18 cellular contexts compared by ENCODE assay signal in the genomic region with DNA sequence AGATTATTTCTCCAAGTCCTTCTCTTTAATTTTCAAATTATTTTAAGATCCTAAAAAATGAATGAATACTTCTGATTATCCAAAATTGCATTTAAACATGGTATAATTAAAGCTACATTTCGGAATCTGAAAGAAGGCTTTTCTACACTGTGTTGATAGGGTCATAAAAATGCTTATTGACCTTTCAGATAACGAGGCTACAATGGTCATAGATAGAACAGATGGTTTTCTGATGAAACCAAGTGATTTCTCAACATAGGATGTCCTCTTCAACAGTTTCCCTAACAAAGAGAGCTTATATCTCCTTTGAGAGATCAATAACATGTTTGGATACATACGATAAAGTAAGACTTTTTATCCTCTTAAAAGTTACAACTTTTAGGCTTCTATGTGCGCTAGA.
A peak's percentile ranks its signal among the peaks of the same experiment; 100 is the strongest.
DNase-seq lines count a peak whose midpoint lies in the region; ATAC-seq and TF ChIP-seq lines count a peak whose summit lies in the region.
"Had no signal": no experiment of that assay in that cellular context is flagged by ENCODE, and none has a peak within 500 bp of the region (broad histone marks: within the 10 kb centered on the region; RNA-seq: fewer than 3 reads in every experiment).

No MANE protein-coding gene starts in this region.

- TF ChIP-seq CTCF in WERI-Rb-1 (IDR thresholded peaks at IDR 0.05; ENCODE audit: low read depth, low read length): no peak

- peak; percentile 58 for DNase-seq in NCI-H2171 treated with DMSO at 0.1 percent for 48 hours (lab: John Stamatoyannopoulos, UW)
- no peak for DNase-seq in NCI-H2171 (lab: John Stamatoyannopoulos, UW)
- DNase-seq in DMS53 (lab: John Stamatoyannopoulos, UW): peak; percentile 45
- DNase-seq in NCI-H69 (lab: John Stamatoyannopoulos, UW): peak; percentile 52
- DNase-seq in WERI-Rb-1: no peak
- DNase-seq in effector CD8-positive, alpha-beta T cell (lab: John Stamatoyannopoulos, UW): no peak
- DNase-seq in medulla oblongata (ENCODE audit: extremely low spot score): no peak
- DNase-seq: BE2C; CD4-positive, CD25-positive, alpha-beta regulatory T cell; DMS79 treated with DMSO at 0.1 percent for 48 hours; GOT3; Kasumi-1; MG63; NCI-H1048; NCI-H526 treated with DMSO at 0.1 percent for 48 hours had no signal

- no peak for ATAC-seq in GM21529 (IDR thresholded peaks at IDR 0.05; ENCODE audit: unreplicated experiment)
- ATAC-seq: HCT116 had no signal

- no peaks in the 10 kb centered on the region for H3K27me3 ChIP-seq in WERI-Rb-1 (ENCODE audit: insufficient read depth, low read depth, severe bottlenecking)
- H3K27me3 ChIP-seq: BE2C, MG63, SJSA1 had no signal

- peak overlapping the region; percentile 22; the same call in 1 of the 2 replicates for H3K4me3 ChIP-seq in WERI-Rb-1 (ENCODE audit: low read depth, low read length)
- H3K4me3 ChIP-seq: MG63, SJSA1 had no signal

- no peaks in the 10 kb centered on the region for H3K36me3 ChIP-seq in WERI-Rb-1
- H3K36me3 ChIP-seq: BE2C, MG63, SJSA1 had no signal

- H3K9me3 ChIP-seq in WERI-Rb-1 (ENCODE audit: severe bottlenecking): peaks cover 8% of the 10 kb centered on the region
- H3K9me3 ChIP-seq: BE2C, MG63, SJSA1 had no signal

- peak overlapping the region; percentile 79 for H3K27ac ChIP-seq in WERI-Rb-1
- H3K27ac ChIP-seq: SJSA1 had no signal

Comparison
In these comparisons a context has a peak if more than half of its experiments do, and no peak if none do; other contexts are left out.
1. DNase-seq: peak in NCI-H2171 treated with DMSO at 0.1 percent for 48 hours (single experiment), DMS53 (single experiment) and NCI-H69 (single experiment); none in NCI-H2171 (single experiment), WERI-Rb-1 (single experiment), effector CD8-positive, alpha-beta T cell (single experiment) and medulla oblongata (single experiment).